Comparison of ENCODE assay signal across 18 cellular contexts in genomic region chr6:134594881-134595280, GRCh38.
DNase-seq lines count a peak whose midpoint lies in the region; ATAC-seq, FAIRE-seq and TF ChIP-seq lines count a peak whose summit lies in the region.
"Had no signal": no experiment of that assay in that cellular context is flagged by ENCODE, and none has a peak within 500 bp of the region (broad histone marks: within the 10 kb centered on the region; RNA-seq: fewer than 3 reads in every experiment).

No MANE protein-coding gene starts in this region.

- TF ChIP-seq CTCF in K562 (IDR thresholded peaks at IDR 0.05 in 2 of 3, conservative IDR thresholded peaks at IDR 0.05 in 1 of 3; ENCODE audit: insufficient read depth in 2 of 3, low read depth in 1 of 3, low read length in 3 of 3): no peak

- H3K27ac ChIP-seq in K562 (ENCODE audit: extremely low read depth, low read depth, low read length) (no peak overlapping the region), trophoblast cell (ENCODE audit: low read depth, low read length) (no peak overlapping the region)
- H3K27ac ChIP-seq: BLaER1 treated with 17β-estradiol and CSF1 and Interleukin-3, amounts not matched to agents 10 nM and 100 nM had no signal

- H3K27ac Mint-ChIP-seq in activated CD4-positive, alpha-beta T cell treated with anti-CD3 and anti-CD28 coated beads, Interleukin-2, amount 10 ng/mL, durations not matched to agents 7 days and 5 days: peak overlapping the region; percentile 20
- H3K27ac Mint-ChIP-seq: B cell, GM23338 had no signal

- ATAC-seq in K562: no peak
- ATAC-seq: GM23338 had no signal

- H3K4ac ChIP-seq in trophoblast cell (ENCODE audit: low read depth, low read length): no peak overlapping the region

- no peaks in the 10 kb centered on the region for H3K27me3 Mint-ChIP-seq in activated CD4-positive, alpha-beta T cell treated with anti-CD3 and anti-CD28 coated beads, Interleukin-2, amount 10 ng/mL, durations not matched to agents 7 days and 5 days
- H3K27me3 Mint-ChIP-seq: B cell had no signal

- TF ChIP-seq POLR2A in GM12891 (IDR thresholded peaks at IDR 0.05; ENCODE audit: low read depth, low read length) (no peak), K562 (conservative IDR thresholded peaks at IDR 0.05) (no peak)

- H2BK12ac ChIP-seq in trophoblast cell (ENCODE audit: low read length): peak overlapping the region; percentile 69

- H3K9me3 ChIP-seq in K562 (replicated peaks; ENCODE audit: control insufficient read depth, insufficient read depth, low read depth, low read length) (no peaks in the 10 kb centered on the region), trophoblast cell (ENCODE audit: insufficient read depth, low read depth, low read length) (no peaks in the 10 kb centered on the region)

- POLR2A ChIA-PET in activated CD4-positive, alpha-beta T cell treated with anti-CD3 and anti-CD28 coated beads, Interleukin-2, amount 10 ng/mL, durations not matched to agents 7 days and 5 days (lab: Charles Lee): no interaction called here
- POLR2A ChIA-PET in K562 (lab: Yijun Ruan, JAX): no interaction called here

- H3K4me3 Mint-ChIP-seq in activated CD4-positive, alpha-beta T cell treated with anti-CD3 and anti-CD28 coated beads, Interleukin-2, amount 10 ng/mL, durations not matched to agents 7 days and 5 days: no peak overlapping the region
- H3K4me3 Mint-ChIP-seq: B cell; CD8-positive, alpha-beta memory T cell; GM23338 had no signal

- H4K91ac ChIP-seq in trophoblast cell (ENCODE audit: low read depth, low read length): no peak overlapping the region

- H3K9ac ChIP-seq in K562 (ENCODE audit: insufficient read depth in 1 of 2, low read depth in 2 of 2, low read length in 2 of 2): no peak overlapping the region
- H3K9ac ChIP-seq in trophoblast cell (ENCODE audit: low read length): no peak overlapping the region
- H3K9ac ChIP-seq: BLaER1 treated with 17β-estradiol and CSF1 and Interleukin-3, amounts not matched to agents 10 nM and 100 nM had no signal

- H3K14ac ChIP-seq in trophoblast cell (ENCODE audit: low read length): no peak overlapping the region

- H3K4me1 Mint-ChIP-seq in activated CD4-positive, alpha-beta T cell treated with anti-CD3 and anti-CD28 coated beads, Interleukin-2, amount 10 ng/mL, durations not matched to agents 7 days and 5 days: no peaks in the 10 kb centered on the region
- H3K4me1 Mint-ChIP-seq: B cell; CD8-positive, alpha-beta memory T cell had no signal

- no peak for FAIRE-seq in GM12891 (lab: Jason Lieb, UNC)
- FAIRE-seq in K562 (lab: Jason Lieb, UNC): no peak
- FAIRE-seq: G401.6, GM12892, H54 had no signal

- TF ChIP-seq RAD21 in K562 (CRISPR knock-in tag; conservative IDR thresholded peaks at IDR 0.05 in 1 of 2, IDR thresholded peaks at IDR 0.05 in 1 of 2): no peak

- H3K79me2 ChIP-seq in K562 (ENCODE audit: control insufficient read depth, insufficient read depth, low read length): no peaks in the 10 kb centered on the region
- H3K79me2 ChIP-seq in trophoblast cell (ENCODE audit: control insufficient read depth, insufficient read depth, low read length, poor library complexity): no peaks in the 10 kb centered on the region

- peaks cover 0 to 2% of the 10 kb centered on the region in 2 experiments; a peak in 1 of 5 replicates for H3K4me1 ChIP-seq in K562 (replicated peaks in 1 of 2; ENCODE audit: control insufficient read depth in 2 of 2, insufficient read depth in 2 of 2, low read length in 2 of 2)
- no peaks in the 10 kb centered on the region for H3K4me1 ChIP-seq in trophoblast cell (ENCODE audit: control insufficient read depth in 1 of 2, insufficient read depth in 2 of 2, low read length in 2 of 2)

- H4K20me1 ChIP-seq in K562 (replicated peaks; ENCODE audit: control insufficient read depth, insufficient read depth, low read length): no peaks in the 10 kb centered on the region
- H4K20me1 ChIP-seq: BLaER1 treated with 17β-estradiol and CSF1 and Interleukin-3, amounts not matched to agents 10 nM and 100 nM had no signal

- in situ Hi-C loops in K562 (cut with MboI) (no loop called here), ACHN (cut with HindIII; ENCODE audit: low pct_ligation_motif_present, low pct_unique_long_range_greater_than_20kb, low sequenced_read_pairs) (no loop called here)

- CTCF ChIA-PET in activated CD4-positive, alpha-beta T cell treated with anti-CD3 and anti-CD28 coated beads, Interleukin-2, amount 10 ng/mL, durations not matched to agents 7 days and 5 days (lab: Charles Lee): no interaction called here
- CTCF ChIA-PET in K562 (lab: Yijun Ruan, JAX; ENCODE audit: low intra/inter-chr PET ratio): interaction anchor here (0.5 kb wide), 1 partner anchor 14 kb away, joined by 5 read pairs; no protein-coding TSS in a partner anchor

- H3K36me3 Mint-ChIP-seq in activated CD4-positive, alpha-beta T cell treated with anti-CD3 and anti-CD28 coated beads, Interleukin-2, amount 10 ng/mL, durations not matched to agents 7 days and 5 days (ENCODE audit: low read depth): no peaks in the 10 kb centered on the region
- H3K36me3 Mint-ChIP-seq: CD8-positive, alpha-beta memory T cell had no signal

- H4K8ac ChIP-seq in trophoblast cell (ENCODE audit: low read depth, low read length): no peak overlapping the region

- no peak overlapping the region for H3K4me2 ChIP-seq in K562 (ENCODE audit: insufficient read depth, low read length)
- no peak overlapping the region for H3K4me2 ChIP-seq in trophoblast cell (ENCODE audit: low read length)
- H3K4me2 ChIP-seq: GM23338 had no signal

- DNase-seq in activated CD4-positive, alpha-beta T cell treated with anti-CD3 and anti-CD28 coated beads, Interleukin-2, amount 10 ng/mL, durations not matched to agents 7 days and 5 days: no peak
- no peak for DNase-seq in activated CD4-positive, alpha-beta T cell treated with anti-CD3 and anti-CD28 coated beads for 4 hours
- DNase-seq in GM12891 (ENCODE audit: insufficient read length, low spot score) (no peak), K562 (ENCODE audit: extremely low read depth in 1 of 4, low spot score in 3 of 4) (no peak), trophoblast cell (no peak), ACHN (no peak), activated T-cell treated with anti-CD3 and anti-CD28 coated beads for 4 hours (no peak)
- no peak for DNase-seq in effector CD4-positive, alpha-beta T cell
- DNase-seq: 8988T; CD8-positive, alpha-beta memory T cell; COR-L47; HCEC 1CT had no signal

- no peak overlapping the region for H3K4me3 ChIP-seq in K562
- no peak overlapping the region for H3K4me3 ChIP-seq in trophoblast cell (ENCODE audit: low read depth, low read length)
- H3K4me3 ChIP-seq: BLaER1 treated with 17β-estradiol and CSF1 and Interleukin-3, amounts not matched to agents 10 nM and 100 nM; GM23338 had no signal

- no peak overlapping the region for H3K23ac ChIP-seq in trophoblast cell (ENCODE audit: low read length)

- peaks cover 3% of the 10 kb centered on the region for H3K9me3 Mint-ChIP-seq in activated CD4-positive, alpha-beta T cell treated with anti-CD3 and anti-CD28 coated beads, Interleukin-2, amount 10 ng/mL, durations not matched to agents 7 days and 5 days

- H3K9me1 ChIP-seq in K562 (ENCODE audit: control insufficient read depth, insufficient read depth, low read length): no peaks in the 10 kb centered on the region

- BruUV-seq in K562 (replicated peaks; lab: Mats Ljungman, UMichigan): no TSS peak

- H3K18ac ChIP-seq in trophoblast cell (ENCODE audit: low read length): no peak overlapping the region

- no peak for TF ChIP-seq EP300 in K562 (IDR thresholded peaks at IDR 0.05; ENCODE audit: low read length)

- no peak overlapping the region for H2BK120ac ChIP-seq in trophoblast cell (ENCODE audit: insufficient read depth, low read length, poor library complexity)

- intact Hi-C loops in K562 (cut with micrococcal nuclease): no loop called here

- H3K79me1 ChIP-seq in trophoblast cell (ENCODE audit: low read length): peaks cover 2% of the 10 kb centered on the region

- H3K36me3 ChIP-seq in K562 (ENCODE audit: control insufficient read depth, insufficient read depth, low read length): no peaks in the 10 kb centered on the region
- no peaks in the 10 kb centered on the region for H3K36me3 ChIP-seq in trophoblast cell (ENCODE audit: control insufficient read depth in 1 of 2, insufficient read depth in 2 of 2, low read length in 2 of 2)
- H3K36me3 ChIP-seq: BLaER1 treated with 17β-estradiol and CSF1 and Interleukin-3, amounts not matched to agents 10 nM and 100 nM had no signal

- H2AK5ac ChIP-seq in trophoblast cell (ENCODE audit: low read length): no peak overlapping the region

- WGBS in K562 (ENCODE audit: insufficient coverage, low coverage, missing lambda C conversion rate): 38% methylated on average over 1 of the region's 1 CpG
- WGBS in trophoblast cell (ENCODE audit: extremely low coverage, insufficient coverage, insufficient read length): no CpG with 5 or more reads among the region's 1 CpG

- no peaks in the 10 kb centered on the region for H3K27me3 ChIP-seq in K562 (ENCODE audit: control insufficient read depth in 2 of 2, insufficient read depth in 2 of 2, low read length in 2 of 2)
- H3K27me3 ChIP-seq in trophoblast cell (ENCODE audit: insufficient read depth, low read length): no peaks in the 10 kb centered on the region
- H3K27me3 ChIP-seq: BLaER1 treated with 17β-estradiol and CSF1 and Interleukin-3, amounts not matched to agents 10 nM and 100 nM had no signal

- H2AFZ ChIP-seq in K562 (ENCODE audit: low read depth, low read length) (peak overlapping the region; percentile 12; the same call in 1 of the 2 replicates), trophoblast cell (ENCODE audit: insufficient read depth, low read length, poor library complexity) (no peak overlapping the region)
- H2AFZ ChIP-seq: GM23338 had no signal

- no peak overlapping the region for H4K12ac ChIP-seq in trophoblast cell (ENCODE audit: low read depth, low read length)

- no peak overlapping the region for H2BK5ac ChIP-seq in trophoblast cell (ENCODE audit: low read depth, low read length, poor library complexity)

TF ChIP-seq in GM12891, 5 proteins besides CTCF, POLR2A, EP300 and RAD21:
- no peak for TF ChIP-seq POLR2AphosphoS5 (IDR thresholded peaks at IDR 0.05; ENCODE audit: low read depth, low read length)
- peak; percentile 29; the same call in 1 of the 2 replicates for TF ChIP-seq SPI1 (IDR thresholded peaks at IDR 0.05; ENCODE audit: low read depth, low read length)

TF ChIP-seq in K562, 482 proteins besides CTCF, POLR2A, EP300 and RAD21:
- TF ChIP-seq ZNF212 (CRISPR knock-in tag; IDR thresholded peaks at IDR 0.05): no peak
- TF ChIP-seq SPI1 (IDR thresholded peaks at IDR 0.05; ENCODE audit: borderline replicate concordance, low read depth, low read length): peak; percentile 83
